8 cellular contexts compared by ENCODE assay signal in genomic region chr4:142567620-142568451, GRCh38.
DNase-seq lines count a peak whose midpoint lies in the region; ATAC-seq, FAIRE-seq and TF ChIP-seq lines count a peak whose summit lies in the region.

No MANE protein-coding gene starts in this region.

- H3K27me3 ChIP-seq in CD8-positive, alpha-beta memory T cell (ENCODE audit: insufficient read depth, low read length, poor library complexity, severe bottlenecking) = no peaks in the 10 kb centered on the region
- H3K27me3 ChIP-seq in GM23338 (ENCODE audit: insufficient read depth) (no peaks in the 10 kb centered on the region), ascending aorta (no peaks in the 10 kb centered on the region), right atrium auricular region (no peaks in the 10 kb centered on the region)

- ATAC-seq in GM23338 = peak; percentile 39; the same call in 2 of the 3 replicates
- no peak for ATAC-seq in GM21619 (IDR thresholded peaks at IDR 0.05; ENCODE audit: unreplicated experiment)

- peak overlapping the region; percentile 78 to 99 (median 85) for H3K4me3 Mint-ChIP-seq in CD8-positive, alpha-beta memory T cell
- H3K4me3 Mint-ChIP-seq in GM23338 (no peak overlapping the region), mesothelial cell of epicardium (peak overlapping the region; percentile 18)

- H3K9me2 ChIP-seq in GM23338 (ENCODE audit: insufficient read depth) = no peaks in the 10 kb centered on the region

- no peak for TF ChIP-seq POLR2A in H54 (IDR thresholded peaks at IDR 0.05; ENCODE audit: low read depth, low read length)

- no peaks in the 10 kb centered on the region for H3K36me3 ChIP-seq in CD8-positive, alpha-beta memory T cell (ENCODE audit: insufficient read depth, low read length)
- no peaks in the 10 kb centered on the region for H3K36me3 ChIP-seq in GM23338 (ENCODE audit: insufficient read depth)
- no peaks in the 10 kb centered on the region for H3K36me3 ChIP-seq in ascending aorta
- H3K36me3 ChIP-seq in right atrium auricular region = no peaks in the 10 kb centered on the region

- peaks cover 68% of the 10 kb centered on the region for H3K4me1 ChIP-seq in CD8-positive, alpha-beta memory T cell (ENCODE audit: insufficient read depth, low read length)
- H3K4me1 ChIP-seq in GM23338 (ENCODE audit: insufficient read depth) (peaks cover 8% of the 10 kb centered on the region), ascending aorta (peaks cover 0 to 5% of the 10 kb centered on the region in 2 donors), right atrium auricular region (no peaks in the 10 kb centered on the region)

- H4K20me1 ChIP-seq in GM23338 (replicated peaks; ENCODE audit: insufficient read depth) = no peaks in the 10 kb centered on the region

- peak overlapping the region; percentile 57 for H3K4me3 ChIP-seq in CD8-positive, alpha-beta memory T cell (ENCODE audit: low read length)
- H3K4me3 ChIP-seq in GM23338 (no peak overlapping the region), ascending aorta (peak overlapping the region; percentile 25 to 43), right atrium auricular region (no peak overlapping the region)

- CTCF ChIA-PET in CD8-positive, alpha-beta memory T cell (lab: Charles Lee) = interaction anchor here (0.7 to 4.0 kb wide), 11 partner anchors 8 to 439 kb away, joined by 3 to 23 read pairs (median 3); no protein-coding TSS in a partner anchor

- no peak for TF ChIP-seq CTCF in GM23338 (conservative IDR thresholded peaks at IDR 0.05; ENCODE audit: low read depth in 2 of 2)
- TF ChIP-seq CTCF in ascending aorta (IDR thresholded peaks at IDR 0.05) = no peak
- no peak for TF ChIP-seq CTCF in mesothelial cell of epicardium (IDR thresholded peaks at IDR 0.05; ENCODE audit: unreplicated experiment)
- TF ChIP-seq CTCF in right atrium auricular region (IDR thresholded peaks at IDR 0.05) = no peak

- peak overlapping the region; percentile 83 to 98 (median 92) for H3K27ac Mint-ChIP-seq in CD8-positive, alpha-beta memory T cell
- H3K27ac Mint-ChIP-seq in GM23338 (no peak overlapping the region), mesothelial cell of epicardium (peak overlapping the region; percentile 98)

- DNase-seq in CD8-positive, alpha-beta memory T cell = no peak
- DNase-seq in GM23338 (ENCODE audit: low spot score) (peak; percentile 7), ascending aorta (ENCODE audit: low spot score in 2 of 2) (no peak), mesothelial cell of epicardium (ENCODE audit: low spot score in 2 of 2, unreplicated experiment in 2 of 2) (no peak), right atrium auricular region (ENCODE audit: low spot score) (no peak), NCI-H1417 (lab: John Stamatoyannopoulos, UW) (no peak), H54 (ENCODE audit: insufficient read length, low spot score) (no peak)

- no peaks in the 10 kb centered on the region for H3K79me2 ChIP-seq in GM23338 (replicated peaks; ENCODE audit: insufficient read depth)

- FAIRE-seq in H54 (lab: Jason Lieb, UNC) = no peak

- no peaks in the 10 kb centered on the region for H3K9me3 ChIP-seq in CD8-positive, alpha-beta memory T cell (ENCODE audit: low read length)
- no peaks in the 10 kb centered on the region for H3K9me3 ChIP-seq in ascending aorta
- no peaks in the 10 kb centered on the region for H3K9me3 ChIP-seq in right atrium auricular region

- intact Hi-C loops in ascending aorta (cut with DNase I) = loop anchor here (5.0 kb wide), 1 partner anchor 216 kb away; no protein-coding TSS in a partner anchor

- peaks cover 42 to 70% (median 66%) of the 10 kb centered on the region in 3 donors for H3K4me1 Mint-ChIP-seq in CD8-positive, alpha-beta memory T cell
- peaks cover 18% of the 10 kb centered on the region for H3K4me1 Mint-ChIP-seq in GM23338
- H3K4me1 Mint-ChIP-seq in mesothelial cell of epicardium = peaks cover 34% of the 10 kb centered on the region

- H3K27ac ChIP-seq in CD8-positive, alpha-beta memory T cell (ENCODE audit: low read depth, low read length) = peak overlapping the region; percentile 38
- H3K27ac ChIP-seq in GM23338 (ENCODE audit: low read depth) (no peak overlapping the region), ascending aorta (peak overlapping the region; percentile 68 to 69), right atrium auricular region (no peak overlapping the region)

- H3F3A ChIP-seq in GM23338 (replicated peaks; ENCODE audit: low read depth) = no peaks in the 10 kb centered on the region

- H3K27me3 Mint-ChIP-seq in CD8-positive, alpha-beta memory T cell = no peaks in the 10 kb centered on the region
- H3K27me3 Mint-ChIP-seq in GM23338 (ENCODE audit: insufficient read depth, low read depth, poor library complexity) (peaks cover 4% of the 10 kb centered on the region), mesothelial cell of epicardium (ENCODE audit: low read depth) (no peaks in the 10 kb centered on the region)

- H3K36me3 Mint-ChIP-seq in CD8-positive, alpha-beta memory T cell = peaks cover 0 to 9% (median 0%) of the 10 kb centered on the region in 3 donors
- H3K36me3 Mint-ChIP-seq in GM23338 (ENCODE audit: low read depth) (no peaks in the 10 kb centered on the region), mesothelial cell of epicardium (peaks cover 9% of the 10 kb centered on the region)

- no peak overlapping the region for H2AFZ ChIP-seq in GM23338

- H3K4me2 ChIP-seq in GM23338 = peak overlapping the region; percentile 3; the same call in 1 of the 2 replicates

- H3K9me3 Mint-ChIP-seq in CD8-positive, alpha-beta memory T cell = no peaks in the 10 kb centered on the region
- H3K9me3 Mint-ChIP-seq in GM23338 (no peaks in the 10 kb centered on the region; the same call in 2 of the 3 replicates), mesothelial cell of epicardium (peaks cover 14% of the 10 kb centered on the region)

- POLR2A ChIA-PET in CD8-positive, alpha-beta memory T cell (lab: Charles Lee) = interaction anchor here (1.1 to 1.6 kb wide), 2 partner anchors 136 to 161 kb away, joined by 3 to 8 read pairs; no protein-coding TSS in a partner anchor

TF ChIP-seq in GM23338, 12 proteins besides CTCF, POLR2A, EP300 and RAD21:
- TF ChIP-seq ZNF114 (CRISPR knock-in tag; IDR thresholded peaks at IDR 0.05) = no peak
- no peak for TF ChIP-seq POLR2AphosphoS5 (IDR thresholded peaks at IDR 0.05; ENCODE audit: low read depth)

Comparison
In these comparisons a context has a peak if more than half of its experiments do, and no peak if none do; other contexts are left out.
1. H3K27ac ChIP-seq: peak in CD8-positive, alpha-beta memory T cell (single experiment) and ascending aorta (2 of 2); none in GM23338 (single experiment) and right atrium auricular region (0 of 2).
2. H3K4me3 ChIP-seq: peak in CD8-positive, alpha-beta memory T cell (single experiment) and ascending aorta (2 of 2); none in GM23338 (single experiment) and right atrium auricular region (0 of 2).